16 cellular contexts compared by ENCODE assay signal in the genomic region with DNA sequence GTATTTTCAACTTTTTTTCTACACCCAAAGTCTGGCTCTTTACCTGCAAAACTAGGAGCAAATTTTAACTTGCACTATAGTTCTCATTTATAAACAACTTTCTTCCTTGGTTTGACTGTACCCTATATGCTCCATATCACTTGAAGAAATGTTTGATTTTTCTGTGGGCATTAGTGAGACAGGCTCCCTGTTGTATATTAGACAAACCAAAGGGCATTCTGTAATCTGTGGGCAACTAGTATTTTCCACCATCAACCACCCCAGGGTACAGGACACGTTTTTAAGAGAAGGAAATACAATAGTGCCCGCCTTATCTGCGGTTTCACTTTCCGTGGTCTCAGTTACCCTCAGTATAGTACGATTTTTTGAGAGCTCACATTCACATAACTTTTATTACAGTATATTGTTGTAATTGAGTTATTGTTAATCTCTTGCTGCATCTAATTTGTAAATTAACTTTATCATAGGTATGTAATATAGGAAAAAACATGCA.
DNase-seq lines count a peak whose midpoint lies in the region; ATAC-seq and TF ChIP-seq lines count a peak whose summit lies in the region.
"Had no signal": no experiment of that assay in that cellular context is flagged by ENCODE, and none has a peak within 500 bp of the region (broad histone marks: within the 10 kb centered on the region; RNA-seq: fewer than 3 reads in every experiment).

No MANE protein-coding gene starts in this region.

- no peak for TF ChIP-seq CTCF in glutamatergic neuron (IDR thresholded peaks at IDR 0.05; ENCODE audit: partially characterized antibody, unreplicated experiment)

- peaks cover 17% of the 10 kb centered on the region for H3K36me3 Mint-ChIP-seq in effector memory CD8-positive, alpha-beta T cell (ENCODE audit: insufficient read depth)
- peaks cover 51% of the 10 kb centered on the region for H3K36me3 Mint-ChIP-seq in stimulated activated naive CD8-positive, alpha-beta T cell treated with anti-CD3 and anti-CD28 coated beads, Interleukin-15, Interleukin-2, amounts not matched to agents 100 ng/mL and 50 ng/mL, for 24 hours (ENCODE audit: low read depth)
- no peaks in the 10 kb centered on the region for H3K36me3 Mint-ChIP-seq in glutamatergic neuron (ENCODE audit: unreplicated experiment)

- H3K79me2 ChIP-seq in Karpas-422 (ENCODE audit: low read length), result peaks cover 20% of the 10 kb centered on the region; the same call in 1 of the 2 replicates

- H3K4me3 Mint-ChIP-seq in stimulated activated naive CD8-positive, alpha-beta T cell treated with anti-CD3 and anti-CD28 coated beads, Interleukin-15, amount 100 ng/mL, for 72 hours, result no peak overlapping the region
- H3K4me3 Mint-ChIP-seq in effector memory CD8-positive, alpha-beta T cell, result no peak overlapping the region
- no peak overlapping the region for H3K4me3 Mint-ChIP-seq in stimulated activated naive CD8-positive, alpha-beta T cell treated with anti-CD3 and anti-CD28 coated beads, Interleukin-15, Interleukin-2, amounts not matched to agents 100 ng/mL and 50 ng/mL, for 24 hours
- no peak overlapping the region for H3K4me3 Mint-ChIP-seq in glutamatergic neuron (ENCODE audit: unreplicated experiment)
- H3K4me3 Mint-ChIP-seq: B cell; CD4-positive, alpha-beta T cell had no signal

- H4K20me1 ChIP-seq in Karpas-422 (ENCODE audit: insufficient read depth, low read depth, low read length), result no peaks in the 10 kb centered on the region

- H3K9me2 ChIP-seq in Karpas-422 (replicated peaks; ENCODE audit: insufficient read depth, low read length), result no peaks in the 10 kb centered on the region

- no peaks in the 10 kb centered on the region for H3K27me3 Mint-ChIP-seq in stimulated activated naive CD8-positive, alpha-beta T cell treated with anti-CD3 and anti-CD28 coated beads, Interleukin-15, amount 100 ng/mL, for 72 hours
- H3K27me3 Mint-ChIP-seq in effector memory CD8-positive, alpha-beta T cell, result no peaks in the 10 kb centered on the region
- H3K27me3 Mint-ChIP-seq in stimulated activated naive CD8-positive, alpha-beta T cell treated with anti-CD3 and anti-CD28 coated beads, Interleukin-15, Interleukin-2, amounts not matched to agents 100 ng/mL and 50 ng/mL, for 24 hours, result no peaks in the 10 kb centered on the region
- H3K27me3 Mint-ChIP-seq in glutamatergic neuron (ENCODE audit: unreplicated experiment), result no peaks in the 10 kb centered on the region
- H3K27me3 Mint-ChIP-seq: B cell; CD4-positive, alpha-beta T cell had no signal

- DNase-seq in stimulated activated naive CD8-positive, alpha-beta T cell treated with anti-CD3 and anti-CD28 coated beads, Interleukin-15, Interleukin-2, amounts not matched to agents 100 U/mL and 50 U/mL, for 24 hours, result no peak
- DNase-seq in stimulated activated naive CD8-positive, alpha-beta T cell treated with anti-CD3 and anti-CD28 coated beads, Interleukin-15, amount 100 ng/mL, for 72 hours, result no peak
- DNase-seq in Karpas-422 (peak; percentile 44), glutamatergic neuron (no peak), epidermal melanocyte (ENCODE audit: insufficient read length, low spot score) (no peak), pons (ENCODE audit: low spot score) (no peak)
- DNase-seq in effector memory CD8-positive, alpha-beta T cell, result no peak
- DNase-seq: C1 segment of cervical spinal cord; CD4-positive, alpha-beta T cell; DMS153; DMS79 treated with DMSO at 0.1 percent for 48 hours; GDM1; GM23248 had no signal

- H3K4me3 ChIP-seq in Karpas-422 (ENCODE audit: low read length), result no peak overlapping the region
- H3K4me3 ChIP-seq: GM23248 had no signal

- peak; percentile 43 for ATAC-seq in stimulated activated naive CD8-positive, alpha-beta T cell treated with anti-CD3 and anti-CD28 coated beads, Interleukin-15, Interleukin-2, amounts not matched to agents 100 U/mL and 50 U/mL, for 24 hours
- ATAC-seq in stimulated activated naive CD8-positive, alpha-beta T cell treated with anti-CD3 and anti-CD28 coated beads, Interleukin-15, amount 100 ng/mL, for 72 hours, result no peak
- ATAC-seq in effector memory CD8-positive, alpha-beta T cell (replicated peaks), result peak; percentile 39
- ATAC-seq: HCT116 had no signal

- H3K9me3 Mint-ChIP-seq in stimulated activated naive CD8-positive, alpha-beta T cell treated with anti-CD3 and anti-CD28 coated beads, Interleukin-15, amount 100 ng/mL, for 72 hours, result no peaks in the 10 kb centered on the region
- no peaks in the 10 kb centered on the region for H3K9me3 Mint-ChIP-seq in effector memory CD8-positive, alpha-beta T cell
- no peaks in the 10 kb centered on the region for H3K9me3 Mint-ChIP-seq in stimulated activated naive CD8-positive, alpha-beta T cell treated with anti-CD3 and anti-CD28 coated beads, Interleukin-15, Interleukin-2, amounts not matched to agents 100 ng/mL and 50 ng/mL, for 24 hours
- H3K9me3 Mint-ChIP-seq in glutamatergic neuron (ENCODE audit: unreplicated experiment), result no peaks in the 10 kb centered on the region
- H3K9me3 Mint-ChIP-seq: CD4-positive, alpha-beta T cell had no signal

- H2AFZ ChIP-seq in Karpas-422 (ENCODE audit: low read length), result no peak overlapping the region
- H2AFZ ChIP-seq: GM23248 had no signal

- H3K4me1 ChIP-seq in Karpas-422 (ENCODE audit: low read length), result peaks cover 31% of the 10 kb centered on the region

- no peak overlapping the region for H3K27ac Mint-ChIP-seq in stimulated activated naive CD8-positive, alpha-beta T cell treated with anti-CD3 and anti-CD28 coated beads, Interleukin-15, amount 100 ng/mL, for 72 hours
- H3K27ac Mint-ChIP-seq in effector memory CD8-positive, alpha-beta T cell, result no peak overlapping the region
- H3K27ac Mint-ChIP-seq in stimulated activated naive CD8-positive, alpha-beta T cell treated with anti-CD3 and anti-CD28 coated beads, Interleukin-15, Interleukin-2, amounts not matched to agents 100 ng/mL and 50 ng/mL, for 24 hours, result peak overlapping the region; percentile 12
- H3K27ac Mint-ChIP-seq in glutamatergic neuron (ENCODE audit: unreplicated experiment), result no peak overlapping the region
- H3K27ac Mint-ChIP-seq: B cell; CD4-positive, alpha-beta T cell had no signal

- peak overlapping the region; percentile 76 for H3K27ac ChIP-seq in Karpas-422 (ENCODE audit: low read length)
- H3K27ac ChIP-seq: GM23248 had no signal

- H3K27me3 ChIP-seq in Karpas-422 (ENCODE audit: low read length), result no peaks in the 10 kb centered on the region

- H3K4me2 ChIP-seq in Karpas-422 (ENCODE audit: low read depth, low read length, poor library complexity, severe bottlenecking), result no peak overlapping the region

- no peaks in the 10 kb centered on the region for H3K4me1 Mint-ChIP-seq in stimulated activated naive CD8-positive, alpha-beta T cell treated with anti-CD3 and anti-CD28 coated beads, Interleukin-15, amount 100 ng/mL, for 72 hours
- peaks cover 3 to 10% of the 10 kb centered on the region in 2 donors for H3K4me1 Mint-ChIP-seq in effector memory CD8-positive, alpha-beta T cell (ENCODE audit: low read depth in 2 of 2)
- peaks cover 6% of the 10 kb centered on the region for H3K4me1 Mint-ChIP-seq in stimulated activated naive CD8-positive, alpha-beta T cell treated with anti-CD3 and anti-CD28 coated beads, Interleukin-15, Interleukin-2, amounts not matched to agents 100 ng/mL and 50 ng/mL, for 24 hours (ENCODE audit: low read depth)
- H3K4me1 Mint-ChIP-seq in glutamatergic neuron (ENCODE audit: low read depth, unreplicated experiment), result no peaks in the 10 kb centered on the region

- no peaks in the 10 kb centered on the region for H3K9me3 ChIP-seq in Karpas-422 (ENCODE audit: low read length)

- H3K36me3 ChIP-seq in Karpas-422 (ENCODE audit: insufficient read depth, low read length), result peaks cover 46% of the 10 kb centered on the region

- H3K9ac ChIP-seq in Karpas-422 (ENCODE audit: low read length), result no peak overlapping the region
- H3K9ac ChIP-seq: GM23248 had no signal
